In genomic region chr1:121518726-121519041, GRCh38 we compare ENCODE assay signal across 8 cellular contexts.
DNase-seq lines count a peak whose midpoint lies in the region; ATAC-seq lines count a peak whose summit lies in the region.

No MANE protein-coding gene starts in this region.

- intact Hi-C loops in activated T-helper 1 cell treated with anti-CD3 and anti-CD28 coated beads, Interleukin-12 subunit alpha, Interleukin-12 subunit beta, Interleukin-2, Interleukin-4 antibody, amounts not matched to agents 30 ng/mL and 10 ng/mL and 1 ng/mL, durations not matched to agents 14 hours and 24 hours and 36 hours (cut with micrococcal nuclease), result loop anchor here (1.0 kb wide), 1 partner anchor 7 kb away; no protein-coding TSS in a partner anchor

- peak; percentile 59 for DNase-seq in NCI-H510A treated with DMSO at 0.1 percent for 48 hours (lab: John Stamatoyannopoulos, UW)
- no peak for DNase-seq in NCI-H510A (lab: John Stamatoyannopoulos, UW)
- DNase-seq in activated T-helper 1 cell treated with anti-CD3 and anti-CD28 coated beads, Interleukin-12 subunit alpha, Interleukin-12 subunit beta, Interleukin-2, Interleukin-4 antibody, amounts not matched to agents 30 ng/mL and 10 ng/mL and 1 ng/mL, durations not matched to agents 14 hours and 24 hours and 36 hours (ENCODE audit: low spot score), result no peak
- no peak for DNase-seq in NCI-H1417 treated with DMSO at 0.1 percent for 48 hours (lab: John Stamatoyannopoulos, UW)

- H3K9ac ChIP-seq in iPS-15b (ENCODE audit: low read depth, low read length), result no peak overlapping the region

- peaks cover 18% of the 10 kb centered on the region for H3K27me3 ChIP-seq in iPS-15b (ENCODE audit: control insufficient read depth, insufficient read depth, low read length)

- no peaks in the 10 kb centered on the region for H3K36me3 ChIP-seq in iPS-15b (ENCODE audit: control insufficient read depth, insufficient read depth, low read length)

- H3K4me3 ChIP-seq in iPS-15b (ENCODE audit: low read depth, low read length), result peak overlapping the region; percentile 70

- no peak for ATAC-seq in stimulated activated memory B cell treated with anti-CD40 and anti-IgM and Interleukin-4, amounts not matched to agents 10 μg/mL and 1 μg/mL and 100 μg/mL, for 72 hours
- ATAC-seq in GM19397 (IDR thresholded peaks at IDR 0.05; ENCODE audit: unreplicated experiment), result no peak
- ATAC-seq in HG02973 (IDR thresholded peaks at IDR 0.05; ENCODE audit: unreplicated experiment), result no peak

- peaks cover 2% of the 10 kb centered on the region for H3K4me1 ChIP-seq in iPS-15b (ENCODE audit: control insufficient read depth, insufficient read depth, low read length)

- H3K9me3 Mint-ChIP-seq in activated T-helper 1 cell treated with anti-CD3 and anti-CD28 coated beads, Interleukin-12 subunit alpha, Interleukin-12 subunit beta, Interleukin-2, Interleukin-4 antibody, amounts not matched to agents 30 ng/mL and 10 ng/mL and 1 ng/mL, durations not matched to agents 14 hours and 24 hours and 36 hours, result peaks cover 13% of the 10 kb centered on the region
- H3K9me3 Mint-ChIP-seq in stimulated activated memory B cell treated with anti-CD40 and anti-IgM and Interleukin-4, amounts not matched to agents 10 μg/mL and 1 μg/mL and 100 μg/mL, for 72 hours, result no peaks in the 10 kb centered on the region

- peaks cover 75% of the 10 kb centered on the region for H3K4me1 Mint-ChIP-seq in activated T-helper 1 cell treated with anti-CD3 and anti-CD28 coated beads, Interleukin-12 subunit alpha, Interleukin-12 subunit beta, Interleukin-2, Interleukin-4 antibody, amounts not matched to agents 30 ng/mL and 10 ng/mL and 1 ng/mL, durations not matched to agents 14 hours and 24 hours and 36 hours (ENCODE audit: low read depth)
- H3K4me1 Mint-ChIP-seq in stimulated activated memory B cell treated with anti-CD40 and anti-IgM and Interleukin-4, amounts not matched to agents 10 μg/mL and 1 μg/mL and 100 μg/mL, for 72 hours, result peaks cover 34% of the 10 kb centered on the region

- peak overlapping the region; percentile 96 for H3K4me3 Mint-ChIP-seq in activated T-helper 1 cell treated with anti-CD3 and anti-CD28 coated beads, Interleukin-12 subunit alpha, Interleukin-12 subunit beta, Interleukin-2, Interleukin-4 antibody, amounts not matched to agents 30 ng/mL and 10 ng/mL and 1 ng/mL, durations not matched to agents 14 hours and 24 hours and 36 hours
- peak overlapping the region; percentile 94 for H3K4me3 Mint-ChIP-seq in stimulated activated memory B cell treated with anti-CD40 and anti-IgM and Interleukin-4, amounts not matched to agents 10 μg/mL and 1 μg/mL and 100 μg/mL, for 72 hours

- peak overlapping the region; percentile 96 for H3K27ac Mint-ChIP-seq in activated T-helper 1 cell treated with anti-CD3 and anti-CD28 coated beads, Interleukin-12 subunit alpha, Interleukin-12 subunit beta, Interleukin-2, Interleukin-4 antibody, amounts not matched to agents 30 ng/mL and 10 ng/mL and 1 ng/mL, durations not matched to agents 14 hours and 24 hours and 36 hours
- peak overlapping the region; percentile 86 for H3K27ac Mint-ChIP-seq in stimulated activated memory B cell treated with anti-CD40 and anti-IgM and Interleukin-4, amounts not matched to agents 10 μg/mL and 1 μg/mL and 100 μg/mL, for 72 hours

- peaks cover 7% of the 10 kb centered on the region for H3K36me3 Mint-ChIP-seq in activated T-helper 1 cell treated with anti-CD3 and anti-CD28 coated beads, Interleukin-12 subunit alpha, Interleukin-12 subunit beta, Interleukin-2, Interleukin-4 antibody, amounts not matched to agents 30 ng/mL and 10 ng/mL and 1 ng/mL, durations not matched to agents 14 hours and 24 hours and 36 hours (ENCODE audit: low read depth)
- no peaks in the 10 kb centered on the region for H3K36me3 Mint-ChIP-seq in stimulated activated memory B cell treated with anti-CD40 and anti-IgM and Interleukin-4, amounts not matched to agents 10 μg/mL and 1 μg/mL and 100 μg/mL, for 72 hours

- no peaks in the 10 kb centered on the region for H3K9me3 ChIP-seq in iPS-15b (ENCODE audit: control insufficient read depth, insufficient read depth, low read length)

- H3K27me3 Mint-ChIP-seq in activated T-helper 1 cell treated with anti-CD3 and anti-CD28 coated beads, Interleukin-12 subunit alpha, Interleukin-12 subunit beta, Interleukin-2, Interleukin-4 antibody, amounts not matched to agents 30 ng/mL and 10 ng/mL and 1 ng/mL, durations not matched to agents 14 hours and 24 hours and 36 hours (ENCODE audit: insufficient read depth), result no peaks in the 10 kb centered on the region
- no peaks in the 10 kb centered on the region for H3K27me3 Mint-ChIP-seq in stimulated activated memory B cell treated with anti-CD40 and anti-IgM and Interleukin-4, amounts not matched to agents 10 μg/mL and 1 μg/mL and 100 μg/mL, for 72 hours
